In the genomic region with DNA sequence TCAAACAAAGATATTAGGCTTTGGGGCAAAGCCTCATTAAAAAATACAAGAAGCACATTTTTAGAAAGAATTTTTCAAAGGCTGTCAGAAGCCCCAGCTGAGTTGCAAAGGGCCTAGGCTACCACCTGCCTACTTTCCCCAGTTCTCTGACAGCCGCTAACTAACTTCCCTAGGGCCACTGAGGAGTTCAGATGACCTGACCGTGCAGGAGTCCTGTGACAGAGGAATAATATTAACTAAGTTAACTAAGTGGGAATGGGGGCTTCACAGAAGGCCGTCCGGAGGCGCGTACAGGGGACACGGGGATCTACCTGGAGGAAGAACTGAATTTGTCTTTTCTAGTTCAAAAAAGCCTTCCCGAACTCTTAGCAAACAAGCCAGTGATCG, we compare ENCODE assay signal across 19 cellular contexts. TPM values are rescaled to one million over a fixed set of nuclear protein-coding genes. Genes with fewer than 3 reads are reported as not detected.
DNase-seq lines count a peak whose midpoint lies in the region; ATAC-seq, FAIRE-seq and TF ChIP-seq lines count a peak whose summit lies in the region.
"Had no signal": no experiment of that assay in that cellular context is flagged by ENCODE, and none has a peak within 500 bp of the region (broad histone marks: within the 10 kb centered on the region; RNA-seq: fewer than 3 reads in every experiment).

No MANE protein-coding gene starts in this region.

- no peaks in the 10 kb centered on the region for H3K9me3 ChIP-seq in A549
- H3K9me3 ChIP-seq in HUES6 (ENCODE audit: control insufficient read depth, insufficient read depth, low read depth, low read length): no peaks in the 10 kb centered on the region
- no peaks in the 10 kb centered on the region for H3K9me3 ChIP-seq in hepatocyte (ENCODE audit: low read depth)
- H3K9me3 ChIP-seq in neural progenitor cell (ENCODE audit: low read depth): no peaks in the 10 kb centered on the region
- H3K9me3 ChIP-seq: vagina had no signal

- no peaks in the 10 kb centered on the region for H3K36me3 ChIP-seq in HUES6 (ENCODE audit: control insufficient read depth, insufficient read depth, low read length)
- no peaks in the 10 kb centered on the region for H3K36me3 ChIP-seq in hepatocyte (replicated peaks; ENCODE audit: insufficient read depth, low read depth)
- H3K36me3 ChIP-seq in neural progenitor cell: no peaks in the 10 kb centered on the region
- H3K36me3 ChIP-seq: vagina had no signal

- no peak for TF ChIP-seq POLR2A in A549 (IDR thresholded peaks at IDR 0.05; ENCODE audit: low read length)

- CTCF ChIA-PET in A549 (lab: Yijun Ruan, JAX): interaction anchor here (0.6 kb wide), 1 partner anchor 114 kb away, joined by 3 read pairs; no protein-coding TSS in a partner anchor

- H3K4me1 ChIP-seq in A549 (no peaks in the 10 kb centered on the region), HUES6 (ENCODE audit: control insufficient read depth, insufficient read depth, low read length) (no peaks in the 10 kb centered on the region; the same call in 1 of the 2 replicates), hepatocyte (ENCODE audit: insufficient read depth) (no peaks in the 10 kb centered on the region), neural progenitor cell (no peaks in the 10 kb centered on the region)
- H3K4me1 ChIP-seq: vagina had no signal

- TF ChIP-seq CTCF in A549 (IDR thresholded peaks at IDR 0.05) (no peak), hepatocyte (IDR thresholded peaks at IDR 0.05; ENCODE audit: poor library complexity) (no peak), neural progenitor cell (IDR thresholded peaks at IDR 0.05) (no peak)

- H4K20me1 ChIP-seq in hepatocyte (ENCODE audit: insufficient read depth, poor library complexity, severe bottlenecking) (no peaks in the 10 kb centered on the region), neural progenitor cell (ENCODE audit: low read depth) (no peaks in the 10 kb centered on the region)

- DNase-seq in A549 (ENCODE audit: low read depth in 1 of 2, low spot score in 1 of 2): no peak
- DNase-seq in hepatocyte (ENCODE audit: low spot score): no peak
- DNase-seq in neural progenitor cell (ENCODE audit: low spot score): no peak
- no peak for DNase-seq in activated effector memory CD4-positive, alpha-beta T cell treated with anti-CD3 and anti-CD28 coated beads, Interleukin-2, amount 50 U/mL, for 16 hours
- DNase-seq in anterior cingulate cortex (lab: John Stamatoyannopoulos, UW): no peak
- DNase-seq in HCEC 1CT: no peak
- DNase-seq: activated CD4-positive, alpha-beta memory T cell treated with anti-CD3 and anti-CD28 coated beads, Interleukin-2, amount 10 ng/mL, durations not matched to agents 7 days and 5 days; COR-L47; KBM-7; NCI-H82; small intestine had no signal

- no peaks in the 10 kb centered on the region for H3K36me3 Mint-ChIP-seq in neural progenitor cell
- H3K36me3 Mint-ChIP-seq: stimulated activated memory B cell treated with anti-CD40 and anti-IgM and Interleukin-4, amounts not matched to agents 10 μg/mL and 1 μg/mL and 100 μg/mL, for 72 hours had no signal

- no peak for ATAC-seq in A549
- no peak for ATAC-seq in GM21723 (IDR thresholded peaks at IDR 0.05; ENCODE audit: unreplicated experiment)
- ATAC-seq: activated T-helper 17 cell treated with anti-CD3 and anti-CD28 coated beads, Interleukin-2, amount 50 U/mL, for 72 hours; stimulated activated memory B cell treated with anti-CD40 and anti-IgM and Interleukin-4, amounts not matched to agents 10 μg/mL and 1 μg/mL and 100 μg/mL, for 72 hours had no signal

- peaks cover 61% of the 10 kb centered on the region for H3K27me3 ChIP-seq in HUES6 (ENCODE audit: control insufficient read depth, insufficient read depth, low read length)
- peaks cover 55% of the 10 kb centered on the region for H3K27me3 ChIP-seq in hepatocyte
- H3K27me3 ChIP-seq in neural progenitor cell: peaks cover 56% of the 10 kb centered on the region

- 68% methylated on average over 9 of the region's 9 CpGs for WGBS in A549 (ENCODE audit: missing lambda C conversion rate)
- 35% methylated on average over 9 of the region's 9 CpGs for WGBS in hepatocyte (ENCODE audit: low lambda C conversion rate, missing lambda C conversion rate)

- H3K27ac ChIP-seq in A549 (no peak overlapping the region), HUES6 (ENCODE audit: low read depth, low read length) (no peak overlapping the region), hepatocyte (no peak overlapping the region), neural progenitor cell (no peak overlapping the region)
- H3K27ac ChIP-seq: vagina had no signal

- peak overlapping the region; percentile 36; the same call in 1 of the 3 replicates for H3K4me3 ChIP-seq in A549
- peak overlapping the region; percentile 69 for H3K4me3 ChIP-seq in HUES6 (ENCODE audit: low read depth, low read length)
- H3K4me3 ChIP-seq in hepatocyte: no peak overlapping the region
- H3K4me3 ChIP-seq in neural progenitor cell: peak overlapping the region; percentile 67
- H3K4me3 ChIP-seq: vagina had no signal

- H3K4me2 ChIP-seq in A549 (peak overlapping the region; percentile 76), hepatocyte (peak overlapping the region; percentile 90), neural progenitor cell (peak overlapping the region; percentile 94)

- H2AFZ ChIP-seq in hepatocyte: peak overlapping the region; percentile 19
- peak overlapping the region; percentile 92 for H2AFZ ChIP-seq in neural progenitor cell (replicated peaks)

- H3K9me2 ChIP-seq in hepatocyte (replicated peaks; ENCODE audit: insufficient read depth): no peaks in the 10 kb centered on the region

- H3K9ac ChIP-seq in HUES6 (ENCODE audit: low read length): no peak overlapping the region
- no peak overlapping the region for H3K9ac ChIP-seq in neural progenitor cell

- H3K79me2 ChIP-seq in hepatocyte: no peaks in the 10 kb centered on the region
- H3K79me2 ChIP-seq in neural progenitor cell (ENCODE audit: low read depth): no peaks in the 10 kb centered on the region

- no peak overlapping the region for H3K27ac Mint-ChIP-seq in neural progenitor cell
- H3K27ac Mint-ChIP-seq: activated CD4-positive, alpha-beta memory T cell treated with anti-CD3 and anti-CD28 coated beads, Interleukin-2, amount 10 ng/mL, durations not matched to agents 7 days and 5 days; activated T-helper 17 cell treated with anti-CD3 and anti-CD28 coated beads, Interleukin-2, amount 50 U/mL, for 72 hours; stimulated activated memory B cell treated with anti-CD40 and anti-IgM and Interleukin-4, amounts not matched to agents 10 μg/mL and 1 μg/mL and 100 μg/mL, for 72 hours had no signal

- H3K4me1 Mint-ChIP-seq in neural progenitor cell: peaks cover 7% of the 10 kb centered on the region
- H3K4me1 Mint-ChIP-seq: activated CD4-positive, alpha-beta memory T cell treated with anti-CD3 and anti-CD28 coated beads, Interleukin-2, amount 10 ng/mL, durations not matched to agents 7 days and 5 days; activated T-helper 17 cell treated with anti-CD3 and anti-CD28 coated beads, Interleukin-2, amount 50 U/mL, for 72 hours; stimulated activated memory B cell treated with anti-CD40 and anti-IgM and Interleukin-4, amounts not matched to agents 10 μg/mL and 1 μg/mL and 100 μg/mL, for 72 hours had no signal

- no peaks in the 10 kb centered on the region for H3F3A ChIP-seq in neural progenitor cell (ENCODE audit: low read depth)

- TF ChIP-seq RAD21 in A549 (conservative IDR thresholded peaks at IDR 0.05 in 1 of 2, IDR thresholded peaks at IDR 0.05 in 1 of 2): no peak

- no peak for FAIRE-seq in A549 (lab: Jason Lieb, UNC)
- FAIRE-seq: GM12891, RCC 7860, small intestine had no signal

- no peaks in the 10 kb centered on the region for H3K9me3 Mint-ChIP-seq in neural progenitor cell
- H3K9me3 Mint-ChIP-seq: activated CD4-positive, alpha-beta memory T cell treated with anti-CD3 and anti-CD28 coated beads, Interleukin-2, amount 10 ng/mL, durations not matched to agents 7 days and 5 days; activated T-helper 17 cell treated with anti-CD3 and anti-CD28 coated beads, Interleukin-2, amount 50 U/mL, for 72 hours had no signal

- no peak for TF ChIP-seq EP300 in A549 (IDR thresholded peaks at IDR 0.05)

- peaks cover 27% of the 10 kb centered on the region for H3K27me3 Mint-ChIP-seq in neural progenitor cell (ENCODE audit: insufficient read depth, low read depth)

- peak overlapping the region; percentile 89 for H3K4me3 Mint-ChIP-seq in neural progenitor cell
- H3K4me3 Mint-ChIP-seq: activated CD4-positive, alpha-beta memory T cell treated with anti-CD3 and anti-CD28 coated beads, Interleukin-2, amount 10 ng/mL, durations not matched to agents 7 days and 5 days; activated T-helper 17 cell treated with anti-CD3 and anti-CD28 coated beads, Interleukin-2, amount 50 U/mL, for 72 hours; stimulated activated memory B cell treated with anti-CD40 and anti-IgM and Interleukin-4, amounts not matched to agents 10 μg/mL and 1 μg/mL and 100 μg/mL, for 72 hours had no signal

- POLR2A ChIA-PET in A549 (lab: Yijun Ruan, JAX): no interaction called here

TF ChIP-seq in A549, 52 proteins besides CTCF, POLR2A, EP300 and RAD21 (continues in another document):
- TF ChIP-seq RARB (CRISPR knock-in tag; IDR thresholded peaks at IDR 0.05) (no peak), BHLHE40 (IDR thresholded peaks at IDR 0.05; ENCODE audit: low read depth, low read length) (no peak), MAZ (IDR thresholded peaks at IDR 0.05; ENCODE audit: borderline replicate concordance, low read depth, low read length) (no peak), CHD2 (IDR thresholded peaks at IDR 0.05; ENCODE audit: low read length, partially characterized antibody) (no peak), PHF8 (IDR thresholded peaks at IDR 0.05; ENCODE audit: borderline replicate concordance, low read depth) (no peak), RNF2 (IDR thresholded peaks at IDR 0.05; ENCODE audit: borderline replicate concordance, low read depth) (no peak), MAFK (IDR thresholded peaks at IDR 0.05; ENCODE audit: partially characterized antibody) (no peak)
- TF ChIP-seq, protein P1, sequence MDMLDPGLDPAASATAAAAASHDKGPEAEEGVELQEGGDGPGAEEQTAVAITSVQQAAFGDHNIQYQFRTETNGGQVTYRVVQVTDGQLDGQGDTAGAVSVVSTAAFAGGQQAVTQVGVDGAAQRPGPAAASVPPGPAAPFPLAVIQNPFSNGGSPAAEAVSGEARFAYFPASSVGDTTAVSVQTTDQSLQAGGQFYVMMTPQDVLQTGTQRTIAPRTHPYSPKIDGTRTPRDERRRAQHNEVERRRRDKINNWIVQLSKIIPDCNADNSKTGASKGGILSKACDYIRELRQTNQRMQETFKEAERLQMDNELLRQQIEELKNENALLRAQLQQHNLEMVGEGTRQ (IDR thresholded peaks at IDR 0.05): no peak

RNA-seq across cellular contexts. Expression of a gene that starts 0.9 kb away (rescaled TPM):
- polyA plus RNA-seq in A549 (2011; rRNA removed) (not detected in 2 replicates), A549 (2017; fragmentation: RNase III; extraction: RNeasy Plus Mini Kit Qiagen cat#74134 plus additional on column Dnase treatment) (not detected in 3 replicates), hepatocyte (not detected in 2 replicates)
- not detected in 2 replicates for polyA plus RNA-seq in A549 (2012; cell fraction: cytosol; rRNA removed)
- polyA plus RNA-seq in A549 (2012; cell fraction: nucleus; rRNA removed): not detected in 2 replicates
- not detected in 2 replicates for polyA minus RNA-seq in A549 (2011; rRNA and poly(A)+ RNA removed)
- total RNA-seq in hepatocyte (0.27 TPM in 1 of 2 replicates, not detected in the other), neural progenitor cell (ENCODE audit: low replicate concordance) (not detected in 2 replicates)
- total RNA-seq: activated CD4-positive, alpha-beta memory T cell treated with anti-CD3 and anti-CD28 coated beads, Interleukin-2, amount 10 ng/mL, durations not matched to agents 7 days and 5 days; activated T-helper 17 cell treated with anti-CD3 and anti-CD28 coated beads, Interleukin-2, amount 50 U/mL, for 72 hours; lower leg skin; vagina had no signal
